Comparison of ENCODE assay signal across 23 cellular contexts in genomic region chr4:155487231-155487630, GRCh38.
"Had no signal": no experiment of that assay in that cellular context is flagged by ENCODE, and none has a peak within 500 bp of the region (broad histone marks: within the 10 kb centered on the region; RNA-seq: fewer than 3 reads in every experiment).

No MANE protein-coding gene starts in this region.

- H3K79me2 ChIP-seq: hepatocyte had no signal

- H3K36me3 Mint-ChIP-seq: memory B cell; naive B cell; natural killer cell treated with Interleukin-12 subunit alpha and Interleukin-12 subunit beta and Interleukin-15 and Interleukin-18, amount 100 ng/mL, for 72 hours; stimulated activated naive B cell treated with anti-CD40 and anti-IgM and Interleukin-4, amounts not matched to agents 10 μg/mL and 1 μg/mL and 100 μg/mL, for 72 hours had no signal

- H3K9me3 ChIP-seq: gastroesophageal sphincter, heart left ventricle, neutrophil, prostate gland, right atrium auricular region, stomach, thyroid gland, vagina had no signal

- H3K4me3 Mint-ChIP-seq: memory B cell; naive B cell; natural killer cell treated with Interleukin-12 subunit alpha and Interleukin-12 subunit beta and Interleukin-15 and Interleukin-18, amount 100 ng/mL, for 72 hours; neural crest cell; stimulated activated naive B cell treated with anti-CD40 and anti-IgM and Interleukin-4, amounts not matched to agents 10 μg/mL and 1 μg/mL and 100 μg/mL, for 72 hours had no signal

- H3K27me3 ChIP-seq: gastroesophageal sphincter, heart left ventricle, hepatocyte, neutrophil, right atrium auricular region, stomach, thyroid gland, vagina had no signal

- H3K27ac Mint-ChIP-seq: memory B cell; naive B cell; natural killer cell treated with Interleukin-12 subunit alpha and Interleukin-12 subunit beta and Interleukin-15 and Interleukin-18, amount 100 ng/mL, for 72 hours; stimulated activated naive B cell treated with anti-CD40 and anti-IgM and Interleukin-4, amounts not matched to agents 10 μg/mL and 1 μg/mL and 100 μg/mL, for 72 hours had no signal

- H3K27ac ChIP-seq: dorsolateral prefrontal cortex, gastroesophageal sphincter, heart left ventricle, hepatocyte, neutrophil, prostate gland, right atrium auricular region, stomach, thyroid gland, vagina had no signal

- H3K4me2 ChIP-seq: hepatocyte had no signal

- H3K9me3 Mint-ChIP-seq: memory B cell; naive B cell; natural killer cell treated with Interleukin-12 subunit alpha and Interleukin-12 subunit beta and Interleukin-15 and Interleukin-18, amount 100 ng/mL, for 72 hours; neural crest cell; stimulated activated naive B cell treated with anti-CD40 and anti-IgM and Interleukin-4, amounts not matched to agents 10 μg/mL and 1 μg/mL and 100 μg/mL, for 72 hours had no signal

- H2AFZ ChIP-seq: hepatocyte had no signal

- DNase-seq: dorsolateral prefrontal cortex; effector CD4-positive, alpha-beta T cell; foreskin fibroblast; heart left ventricle; kidney; naive B cell; stimulated activated CD4-positive, alpha-beta T cell treated with anti-CD3 and anti-CD28 coated beads, Interleukin-4, amount 100 ng/mL, for 4 hours; stimulated activated naive B cell treated with anti-CD40 and anti-IgM and Interleukin-4, amounts not matched to agents 10 μg/mL and 1 μg/mL and 100 μg/mL, for 72 hours; stomach; thyroid gland; trophoblast cell had no signal

- H3K36me3 ChIP-seq: gastroesophageal sphincter, heart left ventricle, neutrophil, prostate gland, right atrium auricular region, stomach, thyroid gland, vagina had no signal

- H3K4me3 ChIP-seq: dorsolateral prefrontal cortex, gastroesophageal sphincter, heart left ventricle, hepatocyte, lung, prostate gland, right atrium auricular region, stomach, thyroid gland, vagina had no signal

- FAIRE-seq: kidney had no signal

- H3K4me1 ChIP-seq: prostate gland, right atrium auricular region, stomach, thyroid gland, vagina had no signal

- ATAC-seq: gastroesophageal sphincter; heart left ventricle; left lobe of liver; natural killer cell treated with Interleukin-12 subunit alpha and Interleukin-12 subunit beta and Interleukin-15 and Interleukin-18, amount 100 ng/mL, for 72 hours; sciatic nerve; stimulated activated naive B cell treated with anti-CD40 and anti-IgM and Interleukin-4, amounts not matched to agents 10 μg/mL and 1 μg/mL and 100 μg/mL, for 72 hours had no signal

- H3K4me1 Mint-ChIP-seq: memory B cell; naive B cell; neural crest cell; stimulated activated naive B cell treated with anti-CD40 and anti-IgM and Interleukin-4, amounts not matched to agents 10 μg/mL and 1 μg/mL and 100 μg/mL, for 72 hours had no signal
